Comparison of ENCODE assay signal across 2 cellular contexts in the genomic region with DNA sequence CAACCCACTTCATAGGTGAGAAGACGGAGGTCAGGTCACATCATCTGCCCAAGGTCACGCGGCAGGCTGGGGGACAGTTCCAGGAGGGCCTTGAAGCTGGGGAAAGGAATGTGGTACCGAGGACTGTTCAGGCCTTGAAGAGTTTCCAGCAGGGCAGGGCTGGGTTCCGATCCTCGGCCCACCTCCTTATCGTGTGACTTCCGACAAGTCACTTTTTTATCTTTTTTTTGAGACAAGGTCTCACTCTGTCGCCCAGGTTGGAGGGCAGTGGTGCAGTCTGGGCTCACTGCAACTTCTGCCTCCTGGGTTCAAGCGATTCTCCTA.
TF ChIP-seq lines count a peak whose summit lies in the region.

No MANE protein-coding gene starts in this region.

TF ChIP-seq in endothelial cell of umbilical vein, 7 proteins besides CTCF, POLR2A, EP300 and RAD21:
- TF ChIP-seq MYC (IDR thresholded peaks at IDR 0.05; ENCODE audit: low read depth, low read length): no peak
- TF ChIP-seq JUN (IDR thresholded peaks at IDR 0.05; ENCODE audit: borderline replicate concordance, insufficient read depth, insufficient read length, low read depth): no peak
- TF ChIP-seq FOS (IDR thresholded peaks at IDR 0.05; ENCODE audit: borderline replicate concordance, insufficient read depth, low read length): no peak
- TF ChIP-seq, protein P1, sequence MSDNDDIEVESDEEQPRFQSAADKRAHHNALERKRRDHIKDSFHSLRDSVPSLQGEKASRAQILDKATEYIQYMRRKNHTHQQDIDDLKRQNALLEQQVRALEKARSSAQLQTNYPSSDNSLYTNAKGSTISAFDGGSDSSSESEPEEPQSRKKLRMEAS (IDR thresholded peaks at IDR 0.05; ENCODE audit: insufficient read depth, insufficient read length): no peak
- TF ChIP-seq GATA2 (IDR thresholded peaks at IDR 0.05; ENCODE audit: insufficient read depth, insufficient read length, low read depth, low read length): no peak
- TF ChIP-seq POLR2AphosphoS5 (IDR thresholded peaks at IDR 0.05; ENCODE audit: insufficient read depth, low read depth, low read length): no peak
- no peak for TF ChIP-seq EZH2 (IDR thresholded peaks at IDR 0.05; ENCODE audit: borderline replicate concordance, low read depth, low read length, severe bottlenecking)
TF ChIP-seq in endothelial cell of umbilical vein: peak in this region for 0.

TF ChIP-seq in neural cell, 6 proteins besides CTCF, POLR2A, EP300 and RAD21:
- no peak for TF ChIP-seq EZH2 (IDR thresholded peaks at IDR 0.05; ENCODE audit: borderline replicate concordance, insufficient read depth, low read length, poor library complexity, severe bottlenecking)
